In the genomic region with DNA sequence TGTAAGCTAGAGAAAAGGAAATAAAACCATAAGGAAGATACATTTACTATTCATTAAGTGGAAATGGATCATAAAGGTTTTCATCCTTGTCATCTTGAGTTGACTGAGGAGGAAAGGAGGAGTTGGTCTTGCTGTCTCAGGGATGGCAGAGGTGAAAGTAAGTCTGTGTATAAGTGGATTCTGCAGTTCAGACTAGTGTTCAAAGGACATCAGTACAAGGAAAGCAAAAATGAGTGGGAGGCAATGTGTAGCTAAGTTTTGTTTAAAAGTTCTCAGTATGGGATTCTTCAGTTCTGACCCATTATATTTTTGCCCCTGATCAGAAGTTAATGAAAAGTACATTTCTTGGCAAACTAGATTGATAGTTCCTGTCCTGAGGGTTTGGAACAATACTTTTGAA, we compare ENCODE assay signal across 21 cellular contexts. TPM values are rescaled to one million over a fixed set of nuclear protein-coding genes. Genes with fewer than 3 reads are reported as not detected.
A peak's percentile ranks its signal among the peaks of the same experiment; 100 is the strongest.
DNase-seq lines count a peak whose midpoint lies in the region; ATAC-seq, FAIRE-seq and TF ChIP-seq lines count a peak whose summit lies in the region.
"Had no signal": no experiment of that assay in that cellular context is flagged by ENCODE, and none has a peak within 500 bp of the region (broad histone marks: within the 10 kb centered on the region; RNA-seq: fewer than 3 reads in every experiment).

No MANE protein-coding gene starts in this region.

- H4K20me1 ChIP-seq in HepG2 (ENCODE audit: insufficient read depth, low read length): no peaks in the 10 kb centered on the region

- no peak overlapping the region for H3K4me2 ChIP-seq in HepG2 (ENCODE audit: low read depth, low read length)

- H3K27ac Mint-ChIP-seq in endothelial cell (ENCODE audit: unreplicated experiment): peak overlapping the region; percentile 62

- H3K36me3 Mint-ChIP-seq in endothelial cell (ENCODE audit: low read depth, unreplicated experiment): peaks cover 53% of the 10 kb centered on the region

- in situ Hi-C loops in HepG2 (cut with HindIII; ENCODE audit: extremely low pct_ligation_motif_present, low pct_unique_long_range_greater_than_20kb): no loop called here

- H3K27ac ChIP-seq in HepG2 (ENCODE audit: extremely low read length, insufficient read depth, low read length) (no peak overlapping the region), right lobe of liver (no peak overlapping the region), right atrium auricular region (no peak overlapping the region), gastroesophageal sphincter (no peak overlapping the region), esophagus squamous epithelium (no peak overlapping the region)
- H3K27ac ChIP-seq: spleen had no signal

- no peaks in the 10 kb centered on the region for H3K27me3 ChIP-seq in HepG2 (ENCODE audit: control insufficient read depth in 1 of 2, insufficient read depth in 2 of 2, low read length in 2 of 2)
- H3K27me3 ChIP-seq in right lobe of liver: no peaks in the 10 kb centered on the region
- H3K27me3 ChIP-seq in right atrium auricular region: no peaks in the 10 kb centered on the region
- no peaks in the 10 kb centered on the region for H3K27me3 ChIP-seq in gastroesophageal sphincter
- no peaks in the 10 kb centered on the region for H3K27me3 ChIP-seq in esophagus squamous epithelium
- H3K27me3 ChIP-seq: spleen had no signal

- no peak for ATAC-seq in HepG2
- ATAC-seq in right lobe of liver: no peak
- no peak for ATAC-seq in gastroesophageal sphincter
- ATAC-seq: esophagus mucosa, Right ventricle myocardium inferior had no signal

- no peaks in the 10 kb centered on the region for H3K79me2 ChIP-seq in HepG2 (ENCODE audit: insufficient read depth, low read length)

- H3K4me3 Mint-ChIP-seq in endothelial cell (ENCODE audit: unreplicated experiment): peak overlapping the region; percentile 24

- TF ChIP-seq POLR2A in HepG2 (IDR thresholded peaks at IDR 0.05; ENCODE audit: insufficient read depth in 1 of 2, low read depth in 2 of 2, low read length in 2 of 2) (no peak), right lobe of liver (IDR thresholded peaks at IDR 0.05) (no peak), gastroesophageal sphincter (IDR thresholded peaks at IDR 0.05) (no peak), esophagus squamous epithelium (IDR thresholded peaks at IDR 0.05) (no peak)

- no TSS peak for BruUV-seq in HepG2 (replicated peaks; lab: Mats Ljungman, UMichigan)

- no peak for TF ChIP-seq EP300 in HepG2 (IDR thresholded peaks at IDR 0.05; ENCODE audit: low read depth in 2 of 2, low read length in 2 of 2)
- no peak for TF ChIP-seq EP300 in HepG2 (CRISPR knock-in tag; IDR thresholded peaks at IDR 0.05; ENCODE audit: borderline replicate concordance)
- no peak for TF ChIP-seq EP300 in gastroesophageal sphincter (IDR thresholded peaks at IDR 0.05)

- CTCF ChIA-PET in HepG2 (lab: Yijun Ruan, JAX; ENCODE audit: low intra/inter-chr PET ratio, low total read pairs): no interaction called here

- no peak for TF ChIP-seq RAD21 in HepG2 (CRISPR knock-in tag; IDR thresholded peaks at IDR 0.05)

- peaks cover 35% of the 10 kb centered on the region for H3K4me1 Mint-ChIP-seq in endothelial cell (ENCODE audit: unreplicated experiment)

- peaks cover 12 to 40% of the 10 kb centered on the region in 2 experiments for H3K36me3 ChIP-seq in HepG2 (replicated peaks in 1 of 2; ENCODE audit: control insufficient read depth in 1 of 2, insufficient read depth in 2 of 2, low read length in 2 of 2)
- H3K36me3 ChIP-seq in right lobe of liver: peaks cover 7 to 46% (median 12%) of the 10 kb centered on the region in 4 donors
- peaks cover 53% of the 10 kb centered on the region for H3K36me3 ChIP-seq in right atrium auricular region
- H3K36me3 ChIP-seq in gastroesophageal sphincter: peaks cover under 1 to 62% of the 10 kb centered on the region in 2 donors
- H3K36me3 ChIP-seq in esophagus squamous epithelium: peaks cover 8 to 58% (median 15%) of the 10 kb centered on the region in 3 donors

- intact Hi-C loops in HepG2 (cut with micrococcal nuclease; ENCODE audit: unreplicated experiment) (no loop called here), right lobe of liver (cut with DNase I) (no loop called here), esophagus squamous epithelium (cut with DNase I) (no loop called here)

- H3K9me3 Mint-ChIP-seq in endothelial cell (ENCODE audit: unreplicated experiment): no peaks in the 10 kb centered on the region

- H2AFZ ChIP-seq in HepG2 (ENCODE audit: low read length): no peak overlapping the region

- DNase-seq in HepG2 (ENCODE audit: low spot score) (no peak), right lobe of liver (no peak), OCI-M1 (lab: John Stamatoyannopoulos, UW) (peak; percentile 41), endothelial cell (ENCODE audit: low spot score) (no peak), right atrium auricular region (ENCODE audit: low spot score) (no peak), esophagus squamous epithelium (lab: John Stamatoyannopoulos, UW) (no peak)
- DNase-seq in activated CD4-positive, CD25-positive, alpha-beta regulatory T cell treated with anti-CD3 and anti-CD28 coated beads, Interleukin-2, amount 50 U/mL, for 72 hours: no peak
- DNase-seq: COR-L47, left colon, midbrain, NCI-H1105 treated with DMSO at 0.1 percent for 48 hours, NCI-H524 treated with DMSO at 0.1 percent for 48 hours, spleen had no signal

- no peak for FAIRE-seq in HepG2 (lab: Jason Lieb, UNC)
- FAIRE-seq: bronchial epithelial cell, GM19239, H1 had no signal

- TF ChIP-seq CTCF in HepG2 (CRISPR knock-in tag; IDR thresholded peaks at IDR 0.05): no peak
- TF ChIP-seq CTCF in right lobe of liver (IDR thresholded peaks at IDR 0.05): no peak
- no peak for TF ChIP-seq CTCF in endothelial cell (IDR thresholded peaks at IDR 0.05; ENCODE audit: unreplicated experiment)
- TF ChIP-seq CTCF in right atrium auricular region (IDR thresholded peaks at IDR 0.05): no peak
- TF ChIP-seq CTCF in gastroesophageal sphincter (IDR thresholded peaks at IDR 0.05): no peak
- no peak for TF ChIP-seq CTCF in esophagus squamous epithelium (IDR thresholded peaks at IDR 0.05)

- H3K4me3 ChIP-seq in HepG2 (replicated peaks in 1 of 3; ENCODE audit: insufficient read depth in 1 of 3, low read depth in 2 of 3, low read length in 3 of 3) (no peak overlapping the region), right lobe of liver (no peak overlapping the region), right atrium auricular region (no peak overlapping the region), gastroesophageal sphincter (no peak overlapping the region), esophagus squamous epithelium (no peak overlapping the region)
- H3K4me3 ChIP-seq: spleen had no signal

- POLR2A ChIA-PET in HepG2 (lab: Yijun Ruan, JAX): interaction anchor here (1.2 to 4.9 kb wide), 3 partner anchors 14 to 19 kb away, joined by 4 to 32 read pairs (median 5); a partner anchor contains a TSS

- H3K9me3 ChIP-seq in HepG2 (ENCODE audit: low read length) (no peaks in the 10 kb centered on the region), right lobe of liver (no peaks in the 10 kb centered on the region), right atrium auricular region (no peaks in the 10 kb centered on the region), gastroesophageal sphincter (no peaks in the 10 kb centered on the region), esophagus squamous epithelium (no peaks in the 10 kb centered on the region)
- H3K9me3 ChIP-seq: spleen had no signal

- peaks cover 9% of the 10 kb centered on the region for H3K27me3 Mint-ChIP-seq in endothelial cell (ENCODE audit: unreplicated experiment)

- H3K9ac ChIP-seq in HepG2 (ENCODE audit: insufficient read depth, low read depth, low read length): no peak overlapping the region

- H3K4me1 ChIP-seq in HepG2 (ENCODE audit: insufficient read depth, low read length) (peaks cover 26% of the 10 kb centered on the region), right lobe of liver (peaks cover 0 to 25% (median 0%) of the 10 kb centered on the region in 4 donors), right atrium auricular region (no peaks in the 10 kb centered on the region), gastroesophageal sphincter (no peaks in the 10 kb centered on the region), esophagus squamous epithelium (peaks cover 0 to 45% (median 3%) of the 10 kb centered on the region in 3 donors)

RNA-seq across cellular contexts. Expression of a gene that starts 18.9 kb away (rescaled TPM):
- total RNA-seq in HepG2 (2016; rRNA removed; fragmentation: Illumina TruSeq; extraction: Trizol) (60.1 and 85.9 TPM in 2 replicates), right lobe of liver (100 to 1,000 TPM in 1 of 6 experiments, 10 to 100 TPM in 5; 14.3 to 103 (median 26.8) TPM), endothelial cell (ENCODE audit: unreplicated experiment) (255 TPM), right atrium auricular region (10 to 100 TPM; 16.8 to 19.7 TPM), gastroesophageal sphincter (10 to 100 TPM in 3 of 4 donors, 1 to 10 TPM in 1; 9.5 to 25.4 (median 20.5) TPM), esophagus squamous epithelium (10 to 100 TPM in 3 of 4 donors, 1 to 10 TPM in 1; 9.4 to 26.9 (median 21.5) TPM)
- total RNA-seq in HepG2 (2016; cell fraction: cytosol; rRNA removed; fragmentation: Illumina TruSeq; extraction: Trizol; ENCODE audit: low read depth): 12.7 and 13.6 TPM in 2 replicates
- total RNA-seq in HepG2 (2016; cell fraction: insoluble cytoplasmic fraction; rRNA removed; fragmentation: Illumina TruSeq; extraction: Trizol): 58.0 and 89.3 TPM in 2 replicates
- 41.9 and 44.0 TPM in 2 replicates for total RNA-seq in HepG2 (2016; cell fraction: membrane; rRNA removed; fragmentation: Illumina TruSeq; extraction: Trizol)
- 130 and 144 TPM in 2 replicates for total RNA-seq in HepG2 (2016; cell fraction: nucleus; rRNA removed; fragmentation: Illumina TruSeq; extraction: Trizol)
- 54.0 and 70.6 TPM in 2 replicates for polyA plus RNA-seq in HepG2 (2011; rRNA removed)
- 47.5 and 83.7 TPM in 2 replicates for polyA plus RNA-seq in HepG2 (2011; cell fraction: cytosol; rRNA removed)
- 80.6 and 124 TPM in 2 replicates for polyA plus RNA-seq in HepG2 (2011; cell fraction: nucleus; rRNA removed)
- polyA plus RNA-seq in HepG2 (2012): 121 and 142 TPM in 2 replicates
- polyA plus RNA-seq in HepG2 (2016; cell fraction: cytosol; fragmentation: Illumina TruSeq; extraction: Trizol; ENCODE audit: low read depth): 7.3 and 8.2 TPM in 2 replicates
- polyA plus RNA-seq in HepG2 (2016; cell fraction: insoluble cytoplasmic fraction; fragmentation: Illumina TruSeq; extraction: Trizol; ENCODE audit: low read depth): 42.8 and 44.4 TPM in 2 replicates
- 21.0 and 21.5 TPM in 2 replicates for polyA plus RNA-seq in HepG2 (2016; cell fraction: membrane; fragmentation: Illumina TruSeq; extraction: Trizol; ENCODE audit: low read depth)
- polyA plus RNA-seq in HepG2 (2016; cell fraction: nucleus; fragmentation: Illumina TruSeq; extraction: Trizol; ENCODE audit: insufficient read depth, low read depth): 155 and 157 TPM in 2 replicates
- 36.0 and 75.9 TPM in 2 replicates for polyA minus RNA-seq in HepG2 (2011; rRNA and poly(A)+ RNA removed; ENCODE audit: low replicate concordance)
- polyA minus RNA-seq in HepG2 (2011; cell fraction: cytosol; rRNA and poly(A)+ RNA removed): 63.7 and 90.7 TPM in 2 replicates
- 154 and 209 TPM in 2 replicates for polyA minus RNA-seq in HepG2 (2011; cell fraction: nucleus; rRNA and poly(A)+ RNA removed)

RNA-seq across cellular contexts. Expression of a gene that starts 56.1 kb away (rescaled TPM):
- 2.4 and 4.2 TPM in 2 replicates for total RNA-seq in HepG2 (2016; rRNA removed; fragmentation: Illumina TruSeq; extraction: Trizol)
- total RNA-seq in HepG2 (2016; cell fraction: cytosol; rRNA removed; fragmentation: Illumina TruSeq; extraction: Trizol; ENCODE audit: low read depth): 0.30 and 0.35 TPM in 2 replicates
- total RNA-seq in HepG2 (2016; cell fraction: insoluble cytoplasmic fraction; rRNA removed; fragmentation: Illumina TruSeq; extraction: Trizol): 0.24 and 3.4 TPM in 2 replicates
- total RNA-seq in HepG2 (2016; cell fraction: membrane; rRNA removed; fragmentation: Illumina TruSeq; extraction: Trizol): 2.8 and 6.4 TPM in 2 replicates
- 2.9 and 7.5 TPM in 2 replicates for total RNA-seq in HepG2 (2016; cell fraction: nucleus; rRNA removed; fragmentation: Illumina TruSeq; extraction: Trizol)
- polyA plus RNA-seq in HepG2 (2011; rRNA removed): 0.04 and 0.07 TPM in 2 replicates
- polyA plus RNA-seq in HepG2 (2011; cell fraction: cytosol; rRNA removed): not detected in 2 replicates
- polyA plus RNA-seq in HepG2 (2011; cell fraction: nucleus; rRNA removed): 0.14 TPM in 2 replicates
- 0.30 TPM in 1 of 2 replicates, not detected in the other for polyA plus RNA-seq in HepG2 (2012)
- polyA plus RNA-seq in HepG2 (2016; cell fraction: cytosol; fragmentation: Illumina TruSeq; extraction: Trizol; ENCODE audit: low read depth): 0.94 and 5.4 TPM in 2 replicates
- 0.35 and 2.3 TPM in 2 replicates for polyA plus RNA-seq in HepG2 (2016; cell fraction: insoluble cytoplasmic fraction; fragmentation: Illumina TruSeq; extraction: Trizol; ENCODE audit: low read depth)
- 0.14 and 0.24 TPM in 2 replicates for polyA plus RNA-seq in HepG2 (2016; cell fraction: membrane; fragmentation: Illumina TruSeq; extraction: Trizol; ENCODE audit: low read depth)
- 0.69 and 1.0 TPM in 2 replicates for polyA plus RNA-seq in HepG2 (2016; cell fraction: nucleus; fragmentation: Illumina TruSeq; extraction: Trizol; ENCODE audit: insufficient read depth, low read depth)
- polyA minus RNA-seq in HepG2 (2011; rRNA and poly(A)+ RNA removed; ENCODE audit: low replicate concordance): not detected in 2 replicates
- polyA minus RNA-seq in HepG2 (2011; cell fraction: cytosol; rRNA and poly(A)+ RNA removed): not detected in 2 replicates
- polyA minus RNA-seq in HepG2 (2011; cell fraction: nucleus; rRNA and poly(A)+ RNA removed): 1.7 TPM in 1 of 2 replicates, not detected in the other
- not detected for total RNA-seq in right lobe of liver
- total RNA-seq in endothelial cell (ENCODE audit: unreplicated experiment): not detected
- not detected for total RNA-seq in right atrium auricular region
- total RNA-seq in gastroesophageal sphincter: under 1 TPM in 1 of 4 donors, not detected in 3; 0.27 TPM
- not detected for total RNA-seq in esophagus squamous epithelium
- total RNA-seq: bronchial epithelial cell; esophagus mucosa; H1; left colon; Right ventricle myocardium inferior; T-helper 1 cell treated with Interleukin-12 subunit alpha and Interleukin-12 subunit beta and Interleukin-4 antibody, amounts not matched to agents 30 ng/mL and 1 ng/mL, for 36 hours; temporal lobe had no signal
- polyA plus RNA-seq: H1 had no signal
